ENCODE assay signal across 23 cellular contexts in genomic region chr11:1289211-1289935, GRCh38.
"Had no signal": no experiment of that assay in that cellular context is flagged by ENCODE, and none has a peak within 500 bp of the region (broad histone marks: within the 10 kb centered on the region; RNA-seq: fewer than 3 reads in every experiment).

No MANE protein-coding gene starts in this region.

- H3K27me3 ChIP-seq: ascending aorta, brain microvascular endothelial cell, colonic mucosa, esophagus squamous epithelium, gastrocnemius medialis, neutrophil, ovary, sigmoid colon, upper lobe of left lung had no signal

- H3K27me3 Mint-ChIP-seq: activated CD4-positive, alpha-beta memory T cell treated with anti-CD3 and anti-CD28 coated beads for 36 hours; naive thymus-derived CD8-positive, alpha-beta T cell; stimulated activated naive B cell treated with anti-CD40 and anti-IgM and Interleukin-4, amounts not matched to agents 10 μg/mL and 1 μg/mL and 100 μg/mL, for 72 hours had no signal

- H3K9me3 Mint-ChIP-seq: activated CD4-positive, alpha-beta memory T cell treated with anti-CD3 and anti-CD28 coated beads for 36 hours; mesothelial cell of epicardium; naive thymus-derived CD8-positive, alpha-beta T cell; stimulated activated naive B cell treated with anti-CD40 and anti-IgM and Interleukin-4, amounts not matched to agents 10 μg/mL and 1 μg/mL and 100 μg/mL, for 72 hours had no signal

- H3K27ac Mint-ChIP-seq: activated CD4-positive, alpha-beta memory T cell treated with anti-CD3 and anti-CD28 coated beads for 36 hours; mesothelial cell of epicardium; stimulated activated naive B cell treated with anti-CD40 and anti-IgM and Interleukin-4, amounts not matched to agents 10 μg/mL and 1 μg/mL and 100 μg/mL, for 72 hours had no signal

- H3K4me3 Mint-ChIP-seq: activated CD4-positive, alpha-beta memory T cell treated with anti-CD3 and anti-CD28 coated beads for 36 hours; mesothelial cell of epicardium; naive thymus-derived CD8-positive, alpha-beta T cell; stimulated activated naive B cell treated with anti-CD40 and anti-IgM and Interleukin-4, amounts not matched to agents 10 μg/mL and 1 μg/mL and 100 μg/mL, for 72 hours had no signal

- H3K27ac ChIP-seq: ascending aorta, brain microvascular endothelial cell, colonic mucosa, esophagus squamous epithelium, gastrocnemius medialis, neutrophil, ovary, sigmoid colon, upper lobe of left lung had no signal

- H3K4me3 ChIP-seq: ascending aorta, colonic mucosa, esophagus squamous epithelium, gastrocnemius medialis, ovary, sigmoid colon, smooth muscle cell, upper lobe of left lung had no signal

- H3K9ac ChIP-seq: SK-N-SH had no signal

- H3K9me3 ChIP-seq: ascending aorta, colonic mucosa, esophagus squamous epithelium, gastrocnemius medialis, neutrophil, ovary, sigmoid colon, SK-N-SH, upper lobe of left lung had no signal

- H3K36me3 ChIP-seq: ovary had no signal

- DNase-seq: activated CD4-positive, alpha-beta memory T cell treated with anti-CD3 and anti-CD28 coated beads for 36 hours; activated CD4-positive, alpha-beta T cell treated with anti-CD3 and anti-CD28 coated beads for 48 hours; activated naive CD4-positive, alpha-beta T cell treated with anti-CD3 and anti-CD28 coated beads, Interleukin-2, amount 50 U/mL, for 16 hours; activated T-cell treated with anti-CD3 and anti-CD28 coated beads, Interleukin-2, amount 50 U/mL, for 48 hours; brain microvascular endothelial cell; central memory CD4-positive, alpha-beta T cell; colonic mucosa; esophagus squamous epithelium; gastrocnemius medialis; left colon; mammary epithelial cell; sigmoid colon; SK-N-SH; stimulated activated CD4-positive, alpha-beta T cell treated with anti-CD3 and anti-CD28 coated beads, Interleukin-2, amount 100 ng/mL, for 48 hours; stimulated activated CD8-positive, alpha-beta memory T cell treated with anti-CD3 and anti-CD28 coated beads, Interleukin-4, amount 100 ng/mL, for 48 hours; stimulated activated naive B cell treated with anti-CD40 and anti-IgM and Interleukin-4, amounts not matched to agents 10 μg/mL and 1 μg/mL and 100 μg/mL, for 72 hours had no signal

- H3K4me1 ChIP-seq: ascending aorta, colonic mucosa, gastrocnemius medialis, sigmoid colon had no signal

- H3K4me2 ChIP-seq: SK-N-SH, smooth muscle cell had no signal

- H3K4me1 Mint-ChIP-seq: mesothelial cell of epicardium had no signal
